In the genomic region with DNA sequence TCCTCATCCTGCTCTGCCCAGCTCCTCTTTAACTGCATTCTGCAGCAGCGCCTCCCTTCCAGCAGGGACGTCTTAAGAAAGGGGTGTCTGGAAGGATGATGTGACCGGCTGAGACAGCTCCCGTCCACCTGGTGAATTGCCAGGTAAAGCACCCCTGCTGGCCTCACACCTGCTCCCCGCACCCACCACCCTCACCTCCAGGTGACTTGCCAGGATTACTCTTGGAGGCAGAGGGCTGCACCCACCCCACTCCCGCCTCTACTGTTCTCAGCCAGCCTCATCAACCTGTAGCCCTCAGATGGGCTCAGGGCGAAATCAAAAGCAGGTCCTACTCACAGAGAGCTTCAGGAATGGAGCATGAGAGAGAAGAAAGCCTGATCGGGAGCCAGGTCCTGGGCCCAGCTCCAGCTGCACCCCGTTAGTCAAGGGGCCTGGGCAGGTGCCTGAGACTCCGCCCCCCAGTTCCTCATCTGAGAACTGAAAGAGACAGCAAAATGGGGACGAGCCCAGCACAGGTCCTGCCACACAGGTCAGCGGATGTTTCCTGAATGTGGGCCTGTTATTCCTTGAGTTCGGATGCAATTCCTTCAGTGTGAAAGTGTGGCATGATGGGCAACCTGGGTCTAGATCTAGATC, we compare ENCODE assay signal across 18 cellular contexts. TPM values are rescaled to one million over a fixed set of nuclear protein-coding genes. Genes with fewer than 3 reads are reported as not detected.
"Had no signal": no experiment of that assay in that cellular context is flagged by ENCODE, and none has a peak within 500 bp of the region (broad histone marks: within the 10 kb centered on the region; RNA-seq: fewer than 3 reads in every experiment).

No MANE protein-coding gene starts in this region.

- DNase-seq: activated CD4-positive, alpha-beta T cell treated with anti-CD3 and anti-CD28 coated beads, Interleukin-2, amount 10 ng/mL, durations not matched to agents 7 days and 5 days; activated CD4-positive, CD25-positive, alpha-beta regulatory T cell; activated gamma-delta T cell treated with Interleukin-2 at 50 U/mL for 16 hours; cortex of kidney; effector memory CD4-positive, alpha-beta T cell; stimulated activated CD4-positive, alpha-beta T cell treated with anti-CD3 and anti-CD28 coated beads, Interleukin-4, amount 100 ng/mL, for 4 hours; stimulated activated naive CD8-positive, alpha-beta T cell treated with anti-CD3 and anti-CD28 coated beads, Interleukin-15, amount 100 ng/mL, for 72 hours; testis; uterus had no signal

- H3K27me3 ChIP-seq: testis had no signal

- H3K36me3 ChIP-seq: uterus had no signal

- ATAC-seq: SK-N-SH treated with all-trans-retinoic acid at 6 μM for 48 hours; stimulated activated naive CD8-positive, alpha-beta T cell treated with anti-CD3 and anti-CD28 coated beads, Interleukin-15, amount 100 ng/mL, for 72 hours had no signal

- H3K9me3 Mint-ChIP-seq: nephron had no signal

- H3K4me1 ChIP-seq: uterus had no signal

- H3K9me3 ChIP-seq: testis, uterus had no signal

- H3K27ac Mint-ChIP-seq: activated CD4-positive, alpha-beta T cell treated with anti-CD3 and anti-CD28 coated beads, Interleukin-2, amount 10 ng/mL, durations not matched to agents 7 days and 5 days; nephron; stimulated activated naive CD8-positive, alpha-beta T cell treated with anti-CD3 and anti-CD28 coated beads, Interleukin-15, amount 100 ng/mL, for 72 hours; T-helper 1 cell treated with Interleukin-12 subunit alpha and Interleukin-12 subunit beta and Interleukin-4 antibody, amounts not matched to agents 30 μg/mL and 1 μg/mL, for 36 hours had no signal

- H3K27ac ChIP-seq: testis, uterus had no signal

- H3K4me3 ChIP-seq: testis, uterus had no signal

- H3K4me3 Mint-ChIP-seq: activated CD4-positive, alpha-beta T cell treated with anti-CD3 and anti-CD28 coated beads, Interleukin-2, amount 10 ng/mL, durations not matched to agents 7 days and 5 days; nephron; stimulated activated naive CD8-positive, alpha-beta T cell treated with anti-CD3 and anti-CD28 coated beads, Interleukin-15, amount 100 ng/mL, for 72 hours; T-helper 1 cell treated with Interleukin-12 subunit alpha and Interleukin-12 subunit beta and Interleukin-4 antibody, amounts not matched to agents 30 μg/mL and 1 μg/mL, for 36 hours had no signal

RNA-seq across cellular contexts. Expression of gene ADRA2B, which starts 5.6 kb away (rescaled TPM):
- total RNA-seq: lung microvascular endothelial cell, osteocyte had no signal

RNA-seq across cellular contexts. Expression of gene ASTL, which starts 27.6 kb away (rescaled TPM):
- total RNA-seq: epithelial cell of proximal tubule, kidney epithelial cell, lung microvascular endothelial cell, mucosa of gallbladder, osteocyte, skeletal muscle tissue, uterus had no signal
